In genomic region chr9:126860757-126861466, GRCh38 we compare ENCODE assay signal across 8 cellular contexts. TPM values are rescaled to one million over a fixed set of nuclear protein-coding genes. Genes with fewer than 3 reads are reported as not detected.
DNase-seq lines count a peak whose midpoint lies in the region; ATAC-seq, FAIRE-seq and TF ChIP-seq lines count a peak whose summit lies in the region.

No MANE protein-coding gene starts in this region.

- no peak for TF ChIP-seq POLR2A in endothelial cell of umbilical vein (IDR thresholded peaks at IDR 0.05; ENCODE audit: low read depth, low read length)

- H3K36me3 Mint-ChIP-seq in WTC11: peaks cover 9% of the 10 kb centered on the region
- peaks cover 0 to 12% (median 5%) of the 10 kb centered on the region in 5 donors for H3K36me3 Mint-ChIP-seq in naive thymus-derived CD4-positive, alpha-beta T cell

- BruUV-seq in endothelial cell of umbilical vein (replicated peaks; lab: Mats Ljungman, UMichigan): no TSS peak

- peak overlapping the region; percentile 72 for H2AFZ ChIP-seq in endothelial cell of umbilical vein (ENCODE audit: low read depth, low read length)

- H3K79me2 ChIP-seq in endothelial cell of umbilical vein (ENCODE audit: control insufficient read depth, insufficient read depth, low read length): peaks cover 37% of the 10 kb centered on the region

- no peaks in the 10 kb centered on the region for H4K20me1 ChIP-seq in endothelial cell of umbilical vein (replicated peaks; ENCODE audit: control insufficient read depth, extremely low read depth, insufficient read depth, low read length)

- peaks cover 19% of the 10 kb centered on the region for H3K27me3 Mint-ChIP-seq in WTC11 (ENCODE audit: low read depth)
- H3K27me3 Mint-ChIP-seq in naive thymus-derived CD4-positive, alpha-beta T cell: peaks cover 0 to 34% (median 5%) of the 10 kb centered on the region in 5 donors

- H3K4me2 ChIP-seq in endothelial cell of umbilical vein (ENCODE audit: insufficient read depth, low read length): peak overlapping the region; percentile 96

- TF ChIP-seq CTCF in BJ (IDR thresholded peaks at IDR 0.05; ENCODE audit: insufficient read depth, low read depth, low read length) (no peak), WTC11 (IDR thresholded peaks at IDR 0.05) (no peak), endothelial cell of umbilical vein (IDR thresholded peaks at IDR 0.05; ENCODE audit: extremely low read depth in 1 of 2, insufficient read depth in 1 of 2, low read depth in 1 of 2, low read length in 2 of 2) (no peak), D721Med (IDR thresholded peaks at IDR 0.05; ENCODE audit: insufficient read depth, missing control alignments) (no peak)

- H3K27ac Mint-ChIP-seq in WTC11: peak overlapping the region; percentile 54; the same call in 1 of the 2 replicates
- peak overlapping the region; percentile 49 to 91 (median 76) for H3K27ac Mint-ChIP-seq in naive thymus-derived CD4-positive, alpha-beta T cell

- intact Hi-C loops in endothelial cell of umbilical vein (cut with micrococcal nuclease): loop anchor here (5.0 kb wide), 1 partner anchor 51 kb away; the partner anchor contains the start of gene RALGPS1
- intact Hi-C loops in naive thymus-derived CD4-positive, alpha-beta T cell (cut with micrococcal nuclease): loop anchor here (1.0 to 5.0 kb wide), 6 partner anchors 53 to 338 kb away; partner anchors contain the start of genes RALGPS1 (in 2 of the 2) and ZBTB43 (in 2 of the 2)

- H3K4me1 Mint-ChIP-seq in WTC11: peaks cover 30% of the 10 kb centered on the region
- peaks cover 20 to 40% (median 30%) of the 10 kb centered on the region in 7 donors for H3K4me1 Mint-ChIP-seq in naive thymus-derived CD4-positive, alpha-beta T cell

- H3K9me3 ChIP-seq in endothelial cell of umbilical vein (replicated peaks; ENCODE audit: control insufficient read depth, insufficient read depth, low read length): no peaks in the 10 kb centered on the region
- no peaks in the 10 kb centered on the region for H3K9me3 ChIP-seq in naive thymus-derived CD4-positive, alpha-beta T cell (ENCODE audit: control insufficient read depth in 2 of 3, low read length in 3 of 3)

- ATAC-seq in GM19397 (IDR thresholded peaks at IDR 0.05; ENCODE audit: unreplicated experiment): peak; percentile 37
- peak; percentile 38 for ATAC-seq in HG03439 (IDR thresholded peaks at IDR 0.05; ENCODE audit: unreplicated experiment)
- ATAC-seq in WTC11: peak; percentile 19
- ATAC-seq in naive thymus-derived CD4-positive, alpha-beta T cell: peak; percentile 11

- dilution Hi-C loops in endothelial cell of umbilical vein (cut with MboI; ENCODE audit: extremely low pct_ligation_motif_present, low sequenced_read_pairs): no loop called here

- peak overlapping the region; percentile 66 for H3K9ac ChIP-seq in endothelial cell of umbilical vein (replicated peaks; ENCODE audit: extremely low read depth, insufficient read depth, low read length)

- H3K9me3 Mint-ChIP-seq in WTC11: no peaks in the 10 kb centered on the region
- no peaks in the 10 kb centered on the region for H3K9me3 Mint-ChIP-seq in naive thymus-derived CD4-positive, alpha-beta T cell

- H3K4me3 ChIP-seq in BJ (ENCODE audit: low read depth, low read length): peak overlapping the region; percentile 89
- peak overlapping the region; percentile 73 to 94 (median 85) for H3K4me3 ChIP-seq in endothelial cell of umbilical vein (replicated peaks in 1 of 3; ENCODE audit: insufficient read depth in 1 of 3, low read depth in 1 of 3, low read length in 3 of 3)
- peak overlapping the region; percentile 65 for H3K4me3 ChIP-seq in naive thymus-derived CD4-positive, alpha-beta T cell (ENCODE audit: low read length)

- H3K27me3 ChIP-seq in BJ (ENCODE audit: control insufficient read depth, insufficient read depth, low read length) (peaks cover 15% of the 10 kb centered on the region), endothelial cell of umbilical vein (ENCODE audit: control insufficient read depth in 2 of 2, insufficient read depth in 2 of 2, low read length in 2 of 2) (peaks cover 20 to 23% of the 10 kb centered on the region in 2 experiments)
- H3K27me3 ChIP-seq in naive thymus-derived CD4-positive, alpha-beta T cell (ENCODE audit: control insufficient read depth in 2 of 2, insufficient read depth in 2 of 2, low read length in 2 of 2): no peaks in the 10 kb centered on the region

- H3K36me3 ChIP-seq in BJ (ENCODE audit: control insufficient read depth, insufficient read depth, low read length) (peaks cover 4% of the 10 kb centered on the region; the same call in 1 of the 2 replicates), endothelial cell of umbilical vein (ENCODE audit: control insufficient read depth in 2 of 2, extremely low read depth in 1 of 2, insufficient read depth in 2 of 2, low read length in 2 of 2) (peaks cover 0 to 7% of the 10 kb centered on the region in 2 experiments)
- H3K36me3 ChIP-seq in naive thymus-derived CD4-positive, alpha-beta T cell (ENCODE audit: control insufficient read depth in 2 of 3, insufficient read depth in 3 of 3, low read length in 3 of 3): peaks cover 0 to 2% (median 0%) of the 10 kb centered on the region in 3 experiments

- CTCF ChIA-PET in BJ (lab: Yijun Ruan, JAX): interaction anchor here (0.7 to 2.7 kb wide), 7 partner anchors 9 to 79 kb away, joined by 3 to 18 read pairs (median 4); no protein-coding TSS in a partner anchor
- CTCF ChIA-PET in WTC11 (lab: Charles Lee): interaction anchor here (1.3 to 2.9 kb wide), 3 partner anchors 11 to 53 kb away, joined by 3 to 9 read pairs (median 9); partner anchors contain the start of gene RALGPS1
- CTCF ChIA-PET in endothelial cell of umbilical vein (lab: Charles Lee): interaction anchor here (0.7 kb wide), 1 partner anchor 117 kb away, joined by 3 read pairs; no protein-coding TSS in a partner anchor
- CTCF ChIA-PET in naive thymus-derived CD4-positive, alpha-beta T cell (lab: Charles Lee): no interaction called here

- H3K9me1 ChIP-seq in endothelial cell of umbilical vein (replicated peaks; ENCODE audit: control insufficient read depth, extremely low read depth, insufficient read depth, low read length): no peaks in the 10 kb centered on the region

- peaks cover 16% of the 10 kb centered on the region for H3K4me1 ChIP-seq in endothelial cell of umbilical vein (ENCODE audit: control insufficient read depth, extremely low read depth, insufficient read depth, low read length)
- peaks cover 10 to 25% of the 10 kb centered on the region in 2 donors for H3K4me1 ChIP-seq in naive thymus-derived CD4-positive, alpha-beta T cell (ENCODE audit: control insufficient read depth in 2 of 2, insufficient read depth in 2 of 2, low read length in 2 of 2)

- no peak for DNase-seq in BJ (ENCODE audit: low read depth)
- peak; percentile 45 for DNase-seq in WTC11 (ENCODE audit: low spot score)
- DNase-seq in endothelial cell of umbilical vein (ENCODE audit: low read depth, low spot score): peak; percentile 46
- peak in 5 of 9 donors; percentile 3 to 35 (median 15) for DNase-seq in naive thymus-derived CD4-positive, alpha-beta T cell
- DNase-seq in D721Med (ENCODE audit: insufficient read length, low spot score): no peak
- no peak for DNase-seq in DMS114 treated with DMSO at 0.1 percent for 48 hours (lab: John Stamatoyannopoulos, UW; ENCODE audit: unreplicated experiment)

- H3K4me3 Mint-ChIP-seq in WTC11: peak overlapping the region; percentile 81
- H3K4me3 Mint-ChIP-seq in naive thymus-derived CD4-positive, alpha-beta T cell: peak overlapping the region; percentile 84 to 94 (median 90)

- POLR2A ChIA-PET in BJ (lab: Charles Lee): no interaction called here
- POLR2A ChIA-PET in WTC11 (lab: Charles Lee): interaction anchor here (1.4 kb wide), 1 partner anchor 56 kb away, joined by 3 read pairs; the partner anchor contains the start of gene ZBTB43
- POLR2A ChIA-PET in endothelial cell of umbilical vein (lab: Charles Lee): no interaction called here
- POLR2A ChIA-PET in naive thymus-derived CD4-positive, alpha-beta T cell (lab: Charles Lee): interaction anchor here (1.4 kb wide), 1 partner anchor 137 kb away, joined by 4 read pairs; no protein-coding TSS in a partner anchor

- FAIRE-seq in endothelial cell of umbilical vein (lab: Jason Lieb, UNC) (no peak), D721Med (lab: Jason Lieb, UNC) (no peak)

- peak overlapping the region; percentile 56 for H3K27ac ChIP-seq in endothelial cell of umbilical vein (ENCODE audit: insufficient read depth, low read depth, low read length)
- peak overlapping the region; percentile 52 for H3K27ac ChIP-seq in naive thymus-derived CD4-positive, alpha-beta T cell (ENCODE audit: low read depth, low read length)

RNA-seq across cellular contexts. Expression of gene ZBTB34, which starts 0.5 kb away (rescaled TPM):
- polyA plus RNA-seq in BJ (2011; rRNA removed): 4.2 and 5.5 TPM in 2 replicates
- 6.6 and 8.5 TPM in 2 replicates for polyA minus RNA-seq in BJ (2011; rRNA and poly(A)+ RNA removed)
- total RNA-seq in WTC11 (2021): 15.9 to 18.4 TPM (median 16.9 TPM) in 3 replicates
- total RNA-seq in endothelial cell of umbilical vein: 9.3 and 9.6 TPM in 2 replicates
- 4.0 and 4.3 TPM in 2 replicates for polyA plus RNA-seq in endothelial cell of umbilical vein
- polyA plus RNA-seq in endothelial cell of umbilical vein (2011; cell fraction: cytosol; rRNA removed): 3.4 and 4.0 TPM in 2 replicates
- polyA plus RNA-seq in endothelial cell of umbilical vein (2011; cell fraction: nucleus; rRNA removed): 5.7 and 6.4 TPM in 2 replicates
- polyA plus RNA-seq in endothelial cell of umbilical vein (2012): 3.7 and 4.1 TPM in 2 replicates
- 14.9 and 15.5 TPM in 2 replicates for polyA minus RNA-seq in endothelial cell of umbilical vein
- polyA minus RNA-seq in endothelial cell of umbilical vein (2011; cell fraction: cytosol; rRNA and poly(A)+ RNA removed): 10.5 TPM
- 5.3 and 8.7 TPM in 2 replicates for polyA minus RNA-seq in endothelial cell of umbilical vein (2011; cell fraction: nucleus; rRNA and poly(A)+ RNA removed)
- 1 to 10 TPM; 5.2 to 9.4 (median 8.8) TPM for total RNA-seq in naive thymus-derived CD4-positive, alpha-beta T cell
- polyA plus RNA-seq in naive thymus-derived CD4-positive, alpha-beta T cell: 1 to 10 TPM in 1 of 2 donors, under 1 TPM in 1; 0.73 to 1.2 TPM

RNA-seq across cellular contexts. Expression of gene RALGPS1, which starts 53.7 kb away (rescaled TPM):
- polyA plus RNA-seq in BJ (2011; rRNA removed) (1.6 and 1.7 TPM in 2 replicates), endothelial cell of umbilical vein (1.7 and 3.8 TPM in 2 replicates)
- 2.9 and 3.6 TPM in 2 replicates for polyA minus RNA-seq in BJ (2011; rRNA and poly(A)+ RNA removed)
- total RNA-seq in WTC11 (2021) (26.1 to 28.5 TPM (median 27.4 TPM) in 3 replicates), endothelial cell of umbilical vein (5.5 and 6.8 TPM in 2 replicates)
- polyA plus RNA-seq in endothelial cell of umbilical vein (2011; cell fraction: cytosol; rRNA removed): 1.9 TPM in 2 replicates
- 13.0 and 13.3 TPM in 2 replicates for polyA plus RNA-seq in endothelial cell of umbilical vein (2011; cell fraction: nucleus; rRNA removed)
- 2.0 and 3.0 TPM in 2 replicates for polyA plus RNA-seq in endothelial cell of umbilical vein (2012)
- 5.8 and 6.3 TPM in 2 replicates for polyA minus RNA-seq in endothelial cell of umbilical vein
- polyA minus RNA-seq in endothelial cell of umbilical vein (2011; cell fraction: cytosol; rRNA and poly(A)+ RNA removed): 1.4 TPM
- 8.9 TPM in 2 replicates for polyA minus RNA-seq in endothelial cell of umbilical vein (2011; cell fraction: nucleus; rRNA and poly(A)+ RNA removed)
- 1 to 10 TPM; 2.6 to 8.3 (median 5.8) TPM for total RNA-seq in naive thymus-derived CD4-positive, alpha-beta T cell
- 1 to 10 TPM; 1.0 to 1.4 TPM for polyA plus RNA-seq in naive thymus-derived CD4-positive, alpha-beta T cell

RNA-seq across cellular contexts. Expression of gene ZBTB43, which starts 56.1 kb away (rescaled TPM):
- 4.6 and 9.6 TPM in 2 replicates for polyA plus RNA-seq in BJ (2011; rRNA removed)
- 4.0 and 4.3 TPM in 2 replicates for polyA minus RNA-seq in BJ (2011; rRNA and poly(A)+ RNA removed)
- total RNA-seq in WTC11 (2021): 13.6 to 23.8 TPM (median 14.7 TPM) in 3 replicates
- 9.0 and 14.2 TPM in 2 replicates for total RNA-seq in endothelial cell of umbilical vein
- 3.2 and 19.2 TPM in 2 replicates for polyA plus RNA-seq in endothelial cell of umbilical vein
- 2.6 and 3.1 TPM in 2 replicates for polyA plus RNA-seq in endothelial cell of umbilical vein (2011; cell fraction: cytosol; rRNA removed)
- polyA plus RNA-seq in endothelial cell of umbilical vein (2011; cell fraction: nucleus; rRNA removed): 6.9 and 7.4 TPM in 2 replicates
- 4.5 and 7.6 TPM in 2 replicates for polyA plus RNA-seq in endothelial cell of umbilical vein (2012)
- 9.1 and 9.7 TPM in 2 replicates for polyA minus RNA-seq in endothelial cell of umbilical vein
- polyA minus RNA-seq in endothelial cell of umbilical vein (2011; cell fraction: cytosol; rRNA and poly(A)+ RNA removed): 11.4 TPM
- polyA minus RNA-seq in endothelial cell of umbilical vein (2011; cell fraction: nucleus; rRNA and poly(A)+ RNA removed): 4.6 and 6.8 TPM in 2 replicates
- 10 to 100 TPM; 17.8 to 31.4 (median 28.2) TPM for total RNA-seq in naive thymus-derived CD4-positive, alpha-beta T cell
- 1 to 10 TPM; 6.9 to 7.9 TPM for polyA plus RNA-seq in naive thymus-derived CD4-positive, alpha-beta T cell

Comparison
In these comparisons a context has a peak if more than half of its experiments do, and no peak if none do; other contexts are left out.
1. DNase-seq: peak in WTC11 (single experiment), endothelial cell of umbilical vein (single experiment) and naive thymus-derived CD4-positive, alpha-beta T cell (5 of 9); none in BJ (single experiment), D721Med (single experiment) and DMS114 treated with DMSO at 0.1 percent for 48 hours (single experiment).
2. POLR2A ChIA-PET loops: an anchor here in WTC11 (1.4 kb wide) and naive thymus-derived CD4-positive, alpha-beta T cell (1.4 kb wide); none called in BJ and endothelial cell of umbilical vein.
3. Peak in every context shown above with its lines, with median percentiles within 50 percentile points of each other: H3K4me3 ChIP-seq and ATAC-seq.